22 cellular contexts compared by ENCODE assay signal in the genomic region with DNA sequence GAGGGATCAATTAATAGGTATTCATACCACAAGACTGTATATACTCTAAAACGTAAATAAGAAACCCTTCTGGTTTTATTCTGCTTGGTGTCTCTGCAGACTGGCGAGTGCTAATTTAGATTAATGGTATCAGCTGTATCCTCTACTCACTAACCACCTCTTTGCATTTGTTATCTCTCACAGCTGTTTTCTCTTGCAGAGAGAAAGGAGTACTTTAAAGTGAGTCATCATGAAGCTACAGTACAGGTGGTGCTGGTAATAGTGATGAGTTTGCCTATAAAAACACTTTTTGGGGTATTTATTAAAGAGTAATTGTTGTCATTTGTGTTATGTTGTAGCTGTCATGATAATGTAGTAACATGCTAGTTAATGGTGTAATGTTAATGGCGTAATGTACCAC.
"Had no signal": no experiment of that assay in that cellular context is flagged by ENCODE, and none has a peak within 500 bp of the region (broad histone marks: within the 10 kb centered on the region; RNA-seq: fewer than 3 reads in every experiment).

No MANE protein-coding gene starts in this region.

- ATAC-seq: activated T-cell treated with anti-CD3 and anti-CD28 coated beads, Interleukin-2, amount 50 U/mL, for 4 hours; activated T-helper 17 cell treated with anti-CD3 and anti-CD28 coated beads, Interleukin-2, amount 50 U/mL, for 72 hours; K562 had no signal

- H3K4me1 ChIP-seq: Peyer's patch had no signal

- DNase-seq: activated CD4-positive, alpha-beta memory T cell treated with anti-CD3 and anti-CD28 coated beads for 36 hours; activated CD4-positive, alpha-beta T cell treated with anti-CD3 and anti-CD28 coated beads, Interleukin-2, amount 10 ng/mL, durations not matched to agents 7 days and 5 days; activated CD4-positive, CD25-positive, alpha-beta regulatory T cell; activated CD8-positive, alpha-beta memory T cell treated with anti-CD3 and anti-CD28 coated beads for 24 hours; activated gamma-delta T cell; activated naive CD4-positive, alpha-beta T cell treated with anti-CD3 and anti-CD28 coated beads for 36 hours; activated T-cell treated with anti-CD3 and anti-CD28 coated beads, Interleukin-2, amount 50 U/mL, for 4 hours; cerebellar nuclear complex; Karpas-422; MM.1S; NCI-H1105 treated with DMSO at 0.1 percent for 48 hours; NCI-H1694 treated with DMSO at 0.1 percent for 48 hours; NCI-H2029 treated with DMSO at 0.1 percent for 48 hours; NCI-H446; Peyer's patch; Right ventricle myocardium superior; T-helper 2 cell; T1000 had no signal

- H3K27me3 ChIP-seq: Peyer's patch had no signal

- H3K9me3 ChIP-seq: Peyer's patch had no signal

- H3K27ac ChIP-seq: Peyer's patch, RWPE1, VCaP had no signal

- H3K36me3 ChIP-seq: Peyer's patch had no signal

- H3K4me3 ChIP-seq: K562, Peyer's patch had no signal
